ENCODE assay signal across 8 cellular contexts in genomic region chr2:60756097-60757087, GRCh38. TPM values are rescaled to one million over a fixed set of nuclear protein-coding genes. Genes with fewer than 3 reads are reported as not detected.
DNase-seq lines count a peak whose midpoint lies in the region; ATAC-seq lines count a peak whose summit lies in the region.

Gene PAPOLG, plus strand, starts transcription at chr2:60756268. Its CDS starts 211 bp downstream, at chr2:60756479.

- peak within 1 kb of the TSS; percentile 77 for H2AFZ ChIP-seq in Karpas-422 (ENCODE audit: low read length)

- peak within 1 kb of the TSS; percentile 94 to 100 (median 98) for H3K27ac Mint-ChIP-seq in naive thymus-derived CD4-positive, alpha-beta T cell
- H3K27ac Mint-ChIP-seq in stimulated activated naive B cell treated with anti-CD40 and anti-IgM and Interleukin-4, amounts not matched to agents 10 μg/mL and 1 μg/mL and 100 μg/mL, for 72 hours = peak within 1 kb of the TSS; percentile 98

- H3K9me3 ChIP-seq in Karpas-422 (ENCODE audit: low read length) = no peaks in the 10 kb centered on the region
- H3K9me3 ChIP-seq in naive thymus-derived CD4-positive, alpha-beta T cell (ENCODE audit: control insufficient read depth in 2 of 3, low read length in 3 of 3) = no peaks in the 10 kb centered on the region

- CTCF ChIA-PET in naive thymus-derived CD4-positive, alpha-beta T cell (lab: Charles Lee) = interaction anchor here (0.6 to 1.6 kb wide), 3 partner anchors 51 to 241 kb away, joined by 3 to 4 read pairs (median 3); no protein-coding TSS in a partner anchor

- H3K36me3 ChIP-seq in Karpas-422 (ENCODE audit: insufficient read depth, low read length) = peaks cover 22% of the 10 kb centered on the region
- peaks cover 8 to 20% (median 9%) of the 10 kb centered on the region in 3 experiments for H3K36me3 ChIP-seq in naive thymus-derived CD4-positive, alpha-beta T cell (ENCODE audit: control insufficient read depth in 2 of 3, insufficient read depth in 3 of 3, low read length in 3 of 3)

- H4K20me1 ChIP-seq in Karpas-422 (ENCODE audit: insufficient read depth, low read depth, low read length) = peaks cover 11% of the 10 kb centered on the region

- peaks cover 24 to 53% (median 46%) of the 10 kb centered on the region in 7 donors for H3K4me1 Mint-ChIP-seq in naive thymus-derived CD4-positive, alpha-beta T cell
- H3K4me1 Mint-ChIP-seq in stimulated activated naive B cell treated with anti-CD40 and anti-IgM and Interleukin-4, amounts not matched to agents 10 μg/mL and 1 μg/mL and 100 μg/mL, for 72 hours = peaks cover 17 to 21% of the 10 kb centered on the region in 2 donors

- peak within 1 kb of the TSS; percentile 100 for H3K4me2 ChIP-seq in Karpas-422 (ENCODE audit: low read depth, low read length, poor library complexity, severe bottlenecking)

- no peaks in the 10 kb centered on the region for H3K27me3 Mint-ChIP-seq in naive thymus-derived CD4-positive, alpha-beta T cell
- H3K27me3 Mint-ChIP-seq in stimulated activated naive B cell treated with anti-CD40 and anti-IgM and Interleukin-4, amounts not matched to agents 10 μg/mL and 1 μg/mL and 100 μg/mL, for 72 hours = no peaks in the 10 kb centered on the region

- peak within 1 kb of the TSS; percentile 82 for H3K9ac ChIP-seq in Karpas-422 (ENCODE audit: low read length)

- 0 out of 2 replicates have a peak within 1 kb of the TSS, but pooled peaks have one; percentile 4 for H3K27ac ChIP-seq in Karpas-422 (ENCODE audit: low read length)
- H3K27ac ChIP-seq in naive thymus-derived CD4-positive, alpha-beta T cell (ENCODE audit: low read depth, low read length) = peak within 1 kb of the TSS; percentile 85

- peak; percentile 98 for ATAC-seq in GM21825 (IDR thresholded peaks at IDR 0.05; ENCODE audit: unreplicated experiment)
- ATAC-seq in naive thymus-derived CD4-positive, alpha-beta T cell = peak; percentile 100
- ATAC-seq in stimulated activated naive B cell treated with anti-CD40 and anti-IgM and Interleukin-4, amounts not matched to agents 10 μg/mL and 1 μg/mL and 100 μg/mL, for 72 hours (replicated peaks) = peak; percentile 99

- peaks cover 9 to 18% (median 11%) of the 10 kb centered on the region in 5 donors for H3K36me3 Mint-ChIP-seq in naive thymus-derived CD4-positive, alpha-beta T cell
- H3K36me3 Mint-ChIP-seq in stimulated activated naive B cell treated with anti-CD40 and anti-IgM and Interleukin-4, amounts not matched to agents 10 μg/mL and 1 μg/mL and 100 μg/mL, for 72 hours = peaks cover 13 to 14% of the 10 kb centered on the region in 2 donors

- peaks cover 53% of the 10 kb centered on the region for H3K79me2 ChIP-seq in Karpas-422 (ENCODE audit: low read length)

- POLR2A ChIA-PET in naive thymus-derived CD4-positive, alpha-beta T cell (lab: Charles Lee) = interaction anchor here (0.6 to 2.0 kb wide), 18 partner anchors 9 to 1008 kb away, joined by 3 to 14 read pairs (median 4); partner anchors contain the start of genes REL and XPO1

- peaks cover 24% of the 10 kb centered on the region for H3K4me1 ChIP-seq in Karpas-422 (ENCODE audit: low read length)
- peaks cover 0 to 13% of the 10 kb centered on the region in 2 donors for H3K4me1 ChIP-seq in naive thymus-derived CD4-positive, alpha-beta T cell (ENCODE audit: control insufficient read depth in 2 of 2, insufficient read depth in 2 of 2, low read length in 2 of 2)

- H3K27me3 ChIP-seq in Karpas-422 (ENCODE audit: low read length) = no peaks in the 10 kb centered on the region
- H3K27me3 ChIP-seq in naive thymus-derived CD4-positive, alpha-beta T cell (ENCODE audit: control insufficient read depth in 2 of 2, insufficient read depth in 2 of 2, low read length in 2 of 2) = no peaks in the 10 kb centered on the region

- H3K9me3 Mint-ChIP-seq in naive thymus-derived CD4-positive, alpha-beta T cell = no peaks in the 10 kb centered on the region
- no peaks in the 10 kb centered on the region for H3K9me3 Mint-ChIP-seq in stimulated activated naive B cell treated with anti-CD40 and anti-IgM and Interleukin-4, amounts not matched to agents 10 μg/mL and 1 μg/mL and 100 μg/mL, for 72 hours

- intact Hi-C loops in naive thymus-derived CD4-positive, alpha-beta T cell (cut with micrococcal nuclease) = loop anchor here (1.0 to 10.0 kb wide), 21 partner anchors 49 to 1951 kb away; partner anchors contain the start of genes EHBP1 (in 2 of the 2), PEX13 (in 2 of the 2), SANBR (in 2 of the 2) and USP34 (in 2 of the 2)

- H3K4me3 ChIP-seq in Karpas-422 (ENCODE audit: low read length) = peak within 1 kb of the TSS; percentile 93
- peak within 1 kb of the TSS; percentile 86 for H3K4me3 ChIP-seq in naive thymus-derived CD4-positive, alpha-beta T cell (ENCODE audit: low read length)

- H3K4me3 Mint-ChIP-seq in naive thymus-derived CD4-positive, alpha-beta T cell = peak within 1 kb of the TSS; percentile 94 to 100 (median 98)
- peak within 1 kb of the TSS; percentile 92 to 99 for H3K4me3 Mint-ChIP-seq in stimulated activated naive B cell treated with anti-CD40 and anti-IgM and Interleukin-4, amounts not matched to agents 10 μg/mL and 1 μg/mL and 100 μg/mL, for 72 hours

- no peaks in the 10 kb centered on the region for H3K9me2 ChIP-seq in Karpas-422 (replicated peaks; ENCODE audit: insufficient read depth, low read length)

- DNase-seq in DMS79 treated with DMSO at 0.1 percent for 48 hours (lab: John Stamatoyannopoulos, UW) = peak; percentile 82
- peak; percentile 99 for DNase-seq in Karpas-422
- DNase-seq in RKO (ENCODE audit: low spot score) = peak; percentile 92
- DNase-seq in activated T-helper 1 cell treated with Interleukin-2 at 50 U/mL for 16 hours (ENCODE audit: low read depth) = peak; percentile 90
- peak; percentile 85 for DNase-seq in fibroblast of gingiva (ENCODE audit: low read depth)
- peak; percentile 90 to 97 (median 93) for DNase-seq in naive thymus-derived CD4-positive, alpha-beta T cell
- DNase-seq in stimulated activated naive B cell treated with anti-CD40 and anti-IgM and Interleukin-4, amounts not matched to agents 10 μg/mL and 1 μg/mL and 100 μg/mL, for 72 hours = peak; percentile 94

RNA-seq across cellular contexts. Expression of gene PAPOLG, which starts in this region (rescaled TPM):
- total RNA-seq in Karpas-422 (2014; rRNA removed; shearing (Covaris generic); ENCODE audit: low replicate concordance) = 21.1 and 41.3 TPM in 2 replicates
- total RNA-seq in naive thymus-derived CD4-positive, alpha-beta T cell = 10 to 100 TPM; 15.1 to 42.4 (median 22.9) TPM
- polyA plus RNA-seq in naive thymus-derived CD4-positive, alpha-beta T cell = 10 to 100 TPM; 14.9 to 20.4 TPM

Comparison
In these comparisons a context has a peak if more than half of its experiments do, and no peak if none do; other contexts are left out.
1. Peak in every context shown above with its lines: DNase-seq, ATAC-seq, H3K4me3 ChIP-seq and H3K27ac ChIP-seq.